ENCODE assay signal across 9 cellular contexts in the genomic region with DNA sequence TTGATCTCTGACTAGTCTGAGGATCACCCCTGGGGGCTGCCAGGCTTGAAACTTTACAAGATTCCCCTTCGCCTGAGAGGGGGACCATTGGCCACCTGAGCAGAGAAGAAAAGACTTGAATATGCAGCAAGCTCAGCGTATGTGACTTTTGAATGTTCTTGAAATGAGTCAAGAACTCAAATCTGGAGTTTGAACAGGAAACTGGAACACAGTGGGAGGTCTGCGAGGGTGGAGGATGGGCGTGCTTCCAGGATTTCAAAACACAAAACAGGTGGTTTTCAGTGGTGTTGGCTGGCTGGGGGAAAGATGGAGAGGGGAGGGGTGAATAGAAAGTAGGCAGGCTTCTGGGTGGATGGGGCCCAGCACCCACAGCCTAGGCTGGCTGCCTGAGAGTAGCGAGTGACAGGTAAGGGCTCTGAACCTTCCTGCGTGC. TPM values are rescaled to one million over a fixed set of nuclear protein-coding genes. Genes with fewer than 3 reads are reported as not detected.
DNase-seq lines count a peak whose midpoint lies in the region; ATAC-seq and TF ChIP-seq lines count a peak whose summit lies in the region.
"Had no signal": no experiment of that assay in that cellular context is flagged by ENCODE, and none has a peak within 500 bp of the region (broad histone marks: within the 10 kb centered on the region; RNA-seq: fewer than 3 reads in every experiment).

No MANE protein-coding gene starts in this region.

- H3K4me3 ChIP-seq in OCI-LY3 (ENCODE audit: low read length), result peak overlapping the region; percentile 44
- no peak overlapping the region for H3K4me3 ChIP-seq in fibroblast of villous mesenchyme (ENCODE audit: low read depth, low read length)

- H3K27me3 ChIP-seq in OCI-LY3 (ENCODE audit: low read depth, low read length), result peaks cover 35% of the 10 kb centered on the region

- H3K4me1 ChIP-seq in OCI-LY3 (ENCODE audit: low read length), result peaks cover 16% of the 10 kb centered on the region

- H3K9me3 ChIP-seq in OCI-LY3 (ENCODE audit: insufficient read depth, low read length), result no peaks in the 10 kb centered on the region

- DNase-seq in DMS153 treated with DMSO at 0.1 percent for 48 hours (lab: John Stamatoyannopoulos, UW; ENCODE audit: unreplicated experiment), result peak; percentile 32
- DNase-seq in fibroblast of villous mesenchyme (ENCODE audit: low read depth), result peak; percentile 10
- DNase-seq in NCI-H1694 (lab: John Stamatoyannopoulos, UW), result no peak
- DNase-seq in left lobe of liver (ENCODE audit: low spot score), result no peak
- no peak for DNase-seq in NCI-H526 treated with DMSO at 0.1 percent for 48 hours (lab: John Stamatoyannopoulos, UW)
- DNase-seq in NCI-H510A treated with DMSO at 0.1 percent for 48 hours (lab: John Stamatoyannopoulos, UW), result no peak
- DNase-seq: Kasumi-1 had no signal

- H3K9ac ChIP-seq in OCI-LY3 (ENCODE audit: low read length), result no peak overlapping the region

- peak; percentile 68 for ATAC-seq in GM21619 (IDR thresholded peaks at IDR 0.05; ENCODE audit: unreplicated experiment)
- no peak for ATAC-seq in left lobe of liver

- H3K4me2 ChIP-seq in OCI-LY3 (ENCODE audit: low read length), result peak overlapping the region; percentile 71

- H3K79me2 ChIP-seq in OCI-LY3 (ENCODE audit: low read length), result no peaks in the 10 kb centered on the region

- no peak overlapping the region for H3K27ac ChIP-seq in OCI-LY3 (ENCODE audit: low read length)

- TF ChIP-seq CTCF in OCI-LY3 (IDR thresholded peaks at IDR 0.05; ENCODE audit: low read depth, low read length), result no peak
- TF ChIP-seq CTCF in fibroblast of villous mesenchyme (IDR thresholded peaks at IDR 0.05; ENCODE audit: insufficient read depth, low read depth, low read length), result no peak

- H4K20me1 ChIP-seq in OCI-LY3 (ENCODE audit: insufficient read depth, low read length), result peaks cover 7% of the 10 kb centered on the region; the same call in 1 of the 2 replicates

- no peak overlapping the region for H2AFZ ChIP-seq in OCI-LY3 (ENCODE audit: low read depth, low read length)

- H3K36me3 ChIP-seq in OCI-LY3 (replicated peaks; ENCODE audit: low read depth, low read length), result no peaks in the 10 kb centered on the region

RNA-seq across cellular contexts. Expression of a gene that starts 40.6 kb away (rescaled TPM):
- total RNA-seq in fibroblast of villous mesenchyme (not detected in 2 replicates), left lobe of liver (not detected)

Comparison
In these comparisons a context has a peak if more than half of its experiments do, and no peak if none do; other contexts are left out.
1. DNase-seq: peak in DMS153 treated with DMSO at 0.1 percent for 48 hours (single experiment) and fibroblast of villous mesenchyme (single experiment); none in NCI-H1694 (single experiment), left lobe of liver (single experiment), NCI-H526 treated with DMSO at 0.1 percent for 48 hours (single experiment) and NCI-H510A treated with DMSO at 0.1 percent for 48 hours (single experiment).